ENCODE assay signal across 19 cellular contexts in genomic region chr15:34655198-34655770, GRCh38.
"Had no signal": no experiment of that assay in that cellular context is flagged by ENCODE, and none has a peak within 500 bp of the region (broad histone marks: within the 10 kb centered on the region; RNA-seq: fewer than 3 reads in every experiment).

No MANE protein-coding gene starts in this region.

- H3K27ac Mint-ChIP-seq: dendritic cell treated with granulocyte-macrophage colony-stimulating factor and Interleukin-4, amounts not matched to agents 40 ng/mL and 50 ng/mL, for 4 days; effector memory CD8-positive, alpha-beta T cell; immature natural killer cell; naive thymus-derived CD4-positive, alpha-beta T cell; nephron progenitor cell had no signal

- H3K36me3 ChIP-seq: neutrophil, stomach, thoracic aorta, transverse colon had no signal

- H3K27ac ChIP-seq: foreskin keratinocyte, neutrophil, skin epidermis, stomach, thoracic aorta, transverse colon had no signal

- ATAC-seq: effector memory CD8-positive, alpha-beta T cell; foreskin keratinocyte; naive thymus-derived CD4-positive, alpha-beta T cell; sciatic nerve had no signal

- H3K4me1 ChIP-seq: stomach, transverse colon had no signal

- H3K36me3 Mint-ChIP-seq: immature natural killer cell; naive thymus-derived CD4-positive, alpha-beta T cell had no signal

- H3K4me3 Mint-ChIP-seq: dendritic cell treated with granulocyte-macrophage colony-stimulating factor and Interleukin-4, amounts not matched to agents 40 ng/mL and 50 ng/mL, for 4 days; effector memory CD8-positive, alpha-beta T cell; immature natural killer cell; naive thymus-derived CD4-positive, alpha-beta T cell; nephron progenitor cell had no signal

- H3K4me3 ChIP-seq: skin epidermis, stomach, thoracic aorta, transverse colon had no signal

- H3K4me1 Mint-ChIP-seq: immature natural killer cell, nephron progenitor cell had no signal

- DNase-seq: effector memory CD8-positive, alpha-beta T cell; immature natural killer cell; kidney; naive thymus-derived CD4-positive, alpha-beta T cell; nephron progenitor cell; posterior cingulate gyrus; stimulated activated CD4-positive, alpha-beta T cell treated with anti-CD3 and anti-CD28 coated beads, Interleukin-2, amount 100 ng/mL, for 24 hours; stimulated activated CD4-positive, alpha-beta T cell treated with anti-CD3 and anti-CD28 coated beads, Interleukin-4, amount 100 ng/mL, for 4 hours; stimulated activated naive CD4-positive, alpha-beta T cell; stomach; substantia nigra; transverse colon had no signal

- FAIRE-seq: colon, kidney had no signal

- H3K9me3 Mint-ChIP-seq: dendritic cell treated with granulocyte-macrophage colony-stimulating factor and Interleukin-4, amounts not matched to agents 40 ng/mL and 50 ng/mL, for 4 days; effector memory CD8-positive, alpha-beta T cell; immature natural killer cell; nephron progenitor cell had no signal

- H3K9me3 ChIP-seq: neutrophil, stomach, thoracic aorta, transverse colon had no signal

- H3K27me3 ChIP-seq: neutrophil, stomach, transverse colon had no signal
